In genomic region chr10:92712016-92712889, GRCh38 we compare ENCODE assay signal across 16 cellular contexts. TPM values are rescaled to one million over a fixed set of nuclear protein-coding genes. Genes with fewer than 3 reads are reported as not detected.
DNase-seq lines count a peak whose midpoint lies in the region; ATAC-seq, FAIRE-seq and TF ChIP-seq lines count a peak whose summit lies in the region.
"Had no signal": no experiment of that assay in that cellular context is flagged by ENCODE, and none has a peak within 500 bp of the region (broad histone marks: within the 10 kb centered on the region; RNA-seq: fewer than 3 reads in every experiment).

No MANE protein-coding gene starts in this region.

- no peak for TF ChIP-seq RAD21 in SK-N-SH (IDR thresholded peaks at IDR 0.05; ENCODE audit: low read length)

- TF ChIP-seq POLR2A in Peyer's patch (IDR thresholded peaks at IDR 0.05) (no peak), right lobe of liver (IDR thresholded peaks at IDR 0.05) (no peak), sigmoid colon (IDR thresholded peaks at IDR 0.05) (no peak)

- no peak overlapping the region for H3K4me2 ChIP-seq in SK-N-SH
- H3K4me2 ChIP-seq: GM23338, KMS-11 had no signal

- H3K4me1 ChIP-seq in Peyer's patch (peaks cover 0 to 4% (median 0%) of the 10 kb centered on the region in 4 donors), right lobe of liver (peaks cover 0 to 23% (median 7%) of the 10 kb centered on the region in 4 donors), SK-N-SH (ENCODE audit: control insufficient read depth in 1 of 2, insufficient read depth in 2 of 2, low read depth in 1 of 2, low read length in 1 of 2) (no peaks in the 10 kb centered on the region), sigmoid colon (no peaks in the 10 kb centered on the region)

- CTCF ChIA-PET in SK-N-SH (lab: Yijun Ruan, JAX) = no interaction called here

- H4K20me1 ChIP-seq in SK-N-SH (ENCODE audit: insufficient read depth) = no peaks in the 10 kb centered on the region

- H3K27me3 ChIP-seq in Peyer's patch (no peaks in the 10 kb centered on the region), right lobe of liver (no peaks in the 10 kb centered on the region), SK-N-SH (ENCODE audit: insufficient read depth) (no peaks in the 10 kb centered on the region), sigmoid colon (no peaks in the 10 kb centered on the region)

- POLR2A ChIA-PET in SK-N-SH (lab: Yijun Ruan, JAX) = no interaction called here

- H3K4me3 ChIP-seq in Peyer's patch = no peak overlapping the region
- no peak overlapping the region for H3K4me3 ChIP-seq in right lobe of liver
- no peak overlapping the region for H3K4me3 ChIP-seq in SK-N-SH (ENCODE audit: low read depth in 2 of 2, low read length in 1 of 2)
- H3K4me3 ChIP-seq in sigmoid colon = no peak overlapping the region
- H3K4me3 ChIP-seq: GM23338, thoracic aorta had no signal

- H3F3A ChIP-seq in SK-N-SH (replicated peaks; ENCODE audit: insufficient read depth) = no peaks in the 10 kb centered on the region

- intact Hi-C loops in right lobe of liver (cut with DNase I) = no loop called here
- intact Hi-C loops in sigmoid colon (cut with DNase I) = no loop called here

- in situ Hi-C loops in KBM-7 (cut with MboI; ENCODE audit: low pct_unique_long_range_greater_than_20kb, low sequenced_read_pairs) = no loop called here

- peak overlapping the region in 1 of 4 donors; percentile 64 for H3K27ac ChIP-seq in Peyer's patch
- H3K27ac ChIP-seq in right lobe of liver = no peak overlapping the region
- no peak overlapping the region for H3K27ac ChIP-seq in SK-N-SH (ENCODE audit: low read depth in 2 of 2, low read length in 1 of 2)
- H3K27ac ChIP-seq in sigmoid colon = no peak overlapping the region
- H3K27ac ChIP-seq: KMS-11, thoracic aorta had no signal

- no peak for TF ChIP-seq CTCF in Peyer's patch (IDR thresholded peaks at IDR 0.05)
- TF ChIP-seq CTCF in right lobe of liver (IDR thresholded peaks at IDR 0.05) = no peak
- TF ChIP-seq CTCF in SK-N-SH (IDR thresholded peaks at IDR 0.05) = no peak
- TF ChIP-seq CTCF in sigmoid colon (IDR thresholded peaks at IDR 0.05) = no peak

- FAIRE-seq in GM19239 (lab: Jason Lieb, UNC) = no peak

- ATAC-seq in right lobe of liver = peak; percentile 46 to 81 (median 58)
- no peak for ATAC-seq in HG02852 (IDR thresholded peaks at IDR 0.05; ENCODE audit: unreplicated experiment)
- ATAC-seq: GM23338 had no signal

- H3K9me3 ChIP-seq in Peyer's patch (no peaks in the 10 kb centered on the region), right lobe of liver (no peaks in the 10 kb centered on the region), SK-N-SH (no peaks in the 10 kb centered on the region), sigmoid colon (no peaks in the 10 kb centered on the region)
- H3K9me3 ChIP-seq: thoracic aorta had no signal

- TF ChIP-seq EP300 in SK-N-SH (IDR thresholded peaks at IDR 0.05; ENCODE audit: borderline replicate concordance in 1 of 2, low read depth in 1 of 2, low read length in 1 of 2) = no peak
- TF ChIP-seq EP300 in sigmoid colon (IDR thresholded peaks at IDR 0.05) = no peak

- no peaks in the 10 kb centered on the region for H3K36me3 ChIP-seq in Peyer's patch
- H3K36me3 ChIP-seq in right lobe of liver = no peaks in the 10 kb centered on the region
- no peaks in the 10 kb centered on the region for H3K36me3 ChIP-seq in SK-N-SH (replicated peaks in 1 of 2; ENCODE audit: control insufficient read depth in 1 of 2, insufficient read depth in 2 of 2, low read length in 1 of 2)
- H3K36me3 ChIP-seq in sigmoid colon = no peaks in the 10 kb centered on the region
- H3K36me3 ChIP-seq: thoracic aorta had no signal

- H2AFZ ChIP-seq in SK-N-SH (ENCODE audit: low read depth) = no peak overlapping the region
- H2AFZ ChIP-seq: GM23338 had no signal

- WGBS in right lobe of liver (ENCODE audit: insufficient coverage, low coverage, low lambda C conversion rate, missing lambda C conversion rate) = 46% methylated on average over 10 of the region's 10 CpGs
- 76% methylated on average over 10 of the region's 10 CpGs for WGBS in SK-N-SH (ENCODE audit: low lambda C conversion rate)
- 76 to 90% methylated on average over 10 of the region's 10 CpGs for WGBS in sigmoid colon, 2 donors

- H3K9ac ChIP-seq in SK-N-SH = no peak overlapping the region
- H3K9ac ChIP-seq: KMS-11 had no signal

- DNase-seq in EL = peak; percentile 66
- peak; percentile 56 for DNase-seq in KBM-7
- peak in 2 of 3 donors; percentile 29 to 55 for DNase-seq in Peyer's patch
- no peak for DNase-seq in right lobe of liver
- DNase-seq in SK-N-SH = no peak
- DNase-seq in GM19239 (ENCODE audit: insufficient read length, low spot score) = no peak
- no peak for DNase-seq in sigmoid colon
- DNase-seq: activated CD4-positive, alpha-beta memory T cell treated with anti-CD3 and anti-CD28 coated beads for 36 hours; activated naive CD4-positive, alpha-beta T cell treated with anti-CD3 and anti-CD28 coated beads for 36 hours; cerebellar nuclear complex; GDM1; T-helper 1 cell had no signal

- H3K9me2 ChIP-seq in SK-N-SH = no peaks in the 10 kb centered on the region

- no peaks in the 10 kb centered on the region for H3K79me2 ChIP-seq in SK-N-SH (ENCODE audit: insufficient read depth)

TF ChIP-seq in SK-N-SH, 30 proteins besides CTCF, POLR2A, EP300 and RAD21:
- TF ChIP-seq RXRA (IDR thresholded peaks at IDR 0.05; ENCODE audit: borderline replicate concordance, low read depth) (no peak), MEF2A (IDR thresholded peaks at IDR 0.05; ENCODE audit: borderline replicate concordance, low read depth) (no peak), REST (IDR thresholded peaks at IDR 0.05; ENCODE audit: low read depth, low read length) (no peak), TEAD4 (IDR thresholded peaks at IDR 0.05; ENCODE audit: borderline replicate concordance, insufficient read depth) (no peak), YY1 (IDR thresholded peaks at IDR 0.05; ENCODE audit: low read depth) (no peak)

RNA-seq across cellular contexts. Expression of gene HHEX, which starts 22.5 kb away (rescaled TPM):
- total RNA-seq in Peyer's patch (10 to 100 TPM in 1 of 4 donors, 1 to 10 TPM in 3; 3.2 to 40.4 (median 4.2) TPM), right lobe of liver (10 to 100 TPM; 26.8 to 73.2 (median 42.0) TPM), sigmoid colon (1 to 10 TPM; 3.5 to 8.9 (median 6.6) TPM)
- polyA plus RNA-seq in SK-N-SH (2012; rRNA removed) (0.75 and 1.1 TPM in 2 replicates), sigmoid colon (10 to 100 TPM in 1 of 3 donors, 1 to 10 TPM in 2; 2.8 to 13.2 (median 6.6) TPM)
- polyA plus RNA-seq in SK-N-SH (2012; cell fraction: cytosol; rRNA removed) = 1.2 and 1.3 TPM in 2 replicates
- polyA plus RNA-seq in SK-N-SH (2012; cell fraction: nucleus; rRNA removed) = 2.1 and 2.3 TPM in 2 replicates

Comparison
In these comparisons a context has a peak if more than half of its experiments do, and no peak if none do; other contexts are left out.
1. DNase-seq: peak in EL (single experiment), KBM-7 (single experiment) and Peyer's patch (2 of 3); none in right lobe of liver (0 of 3), SK-N-SH (single experiment), GM19239 (single experiment) and sigmoid colon (single experiment).